Comparison of ENCODE assay signal across 7 cellular contexts in genomic region chr2:17070711-17071110, GRCh38.
"Had no signal": no experiment of that assay in that cellular context is flagged by ENCODE, and none has a peak within 500 bp of the region (broad histone marks: within the 10 kb centered on the region; RNA-seq: fewer than 3 reads in every experiment).

No MANE protein-coding gene starts in this region.

- H3K9ac ChIP-seq: GM23248 had no signal

- DNase-seq: GM23248, H7, HCEC 1CT, IMR-90, KG1 had no signal

- ATAC-seq: K562 had no signal

- H2AFZ ChIP-seq: GM23248 had no signal

- H3K27ac ChIP-seq: GM23248 had no signal

- FAIRE-seq: HTR-8/SVneo, K562 had no signal

- H3K4me3 ChIP-seq: GM23248, K562 had no signal
